In the genomic region with DNA sequence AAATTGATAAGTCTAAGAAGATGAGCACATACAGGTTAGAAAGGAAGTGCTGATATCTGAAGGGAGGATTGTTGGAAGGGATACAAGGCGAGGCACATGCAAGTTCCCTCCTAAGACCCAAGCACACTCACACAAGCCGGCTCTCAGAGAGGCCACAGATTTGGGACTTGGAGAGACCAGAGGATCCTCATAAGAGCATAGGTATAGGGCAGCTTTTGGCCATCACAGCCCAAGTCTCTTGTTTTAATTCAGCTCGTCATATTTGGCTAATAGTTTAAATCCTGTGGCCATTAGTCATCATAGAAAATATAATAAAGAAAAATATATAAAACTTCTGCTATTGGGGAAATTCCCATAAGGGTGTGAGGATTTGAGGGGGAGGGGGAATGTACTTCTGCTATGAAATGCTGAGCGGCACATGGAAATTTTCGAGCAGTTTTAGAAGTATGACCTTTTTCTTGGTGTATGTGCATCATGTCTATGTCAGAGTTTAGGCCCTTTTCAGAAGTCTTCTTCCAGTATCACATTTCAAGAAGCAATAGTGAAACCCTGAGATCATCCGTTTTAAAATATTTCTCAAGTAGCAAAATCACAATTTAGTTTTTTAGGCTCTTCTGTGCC, we compare ENCODE assay signal across 14 cellular contexts.
DNase-seq lines count a peak whose midpoint lies in the region; ATAC-seq and TF ChIP-seq lines count a peak whose summit lies in the region.
"Had no signal": no experiment of that assay in that cellular context is flagged by ENCODE, and none has a peak within 500 bp of the region (broad histone marks: within the 10 kb centered on the region; RNA-seq: fewer than 3 reads in every experiment).

No MANE protein-coding gene starts in this region.

- H4K20me1 ChIP-seq in mammary epithelial cell (ENCODE audit: insufficient read depth, low read length) = no peaks in the 10 kb centered on the region

- H3K79me2 ChIP-seq in mammary epithelial cell (ENCODE audit: insufficient read depth, low read length) = no peaks in the 10 kb centered on the region

- H3K27me3 Mint-ChIP-seq in activated naive CD8-positive, alpha-beta T cell = no peaks in the 10 kb centered on the region

- no peak overlapping the region for H3K27ac ChIP-seq in mammary epithelial cell (ENCODE audit: insufficient read depth, low read depth, low read length)
- H3K27ac ChIP-seq in breast epithelium = no peak overlapping the region

- in situ Hi-C loops in mammary epithelial cell (cut with MboI; ENCODE audit: low sequenced_read_pairs in 2 of 2) = no loop called here

- peaks cover 57% of the 10 kb centered on the region for H3K36me3 Mint-ChIP-seq in activated naive CD8-positive, alpha-beta T cell

- H3K27me3 ChIP-seq in mammary epithelial cell (ENCODE audit: insufficient read depth, low read length) (no peaks in the 10 kb centered on the region), breast epithelium (no peaks in the 10 kb centered on the region)
- H3K27me3 ChIP-seq: BLaER1 treated with 17β-estradiol and CSF1 and Interleukin-3, amounts not matched to agents 10 nM and 100 nM had no signal

- CTCF ChIA-PET in mammary epithelial cell (lab: Charles Lee; ENCODE audit: low non-redundant PET) = no interaction called here

- no TSS peak for BruUV-seq in mammary epithelial cell (replicated peaks; lab: Mats Ljungman, UMichigan)

- TF ChIP-seq CTCF in mammary epithelial cell (conservative IDR thresholded peaks at IDR 0.05 in 1 of 2, IDR thresholded peaks at IDR 0.05 in 1 of 2; ENCODE audit: extremely low read depth in 1 of 2, insufficient read depth in 1 of 2, low read depth in 1 of 2, low read length in 2 of 2) (no peak), breast epithelium (IDR thresholded peaks at IDR 0.05) (no peak)

- H3K36me3 ChIP-seq in mammary epithelial cell (ENCODE audit: insufficient read depth, low read length) = peaks cover 20% of the 10 kb centered on the region
- peaks cover 3% of the 10 kb centered on the region for H3K36me3 ChIP-seq in breast epithelium

- H3K4me3 ChIP-seq in mammary epithelial cell (replicated peaks in 1 of 3; ENCODE audit: insufficient read depth in 1 of 3, low read depth in 2 of 3, low read length in 3 of 3) (no peak overlapping the region), breast epithelium (no peak overlapping the region)
- H3K4me3 ChIP-seq: BLaER1 treated with 17β-estradiol and CSF1 and Interleukin-3, amounts not matched to agents 10 nM and 100 nM had no signal

- H3K27ac Mint-ChIP-seq in activated naive CD8-positive, alpha-beta T cell = peak overlapping the region; percentile 89

- H3K4me1 ChIP-seq in mammary epithelial cell (ENCODE audit: insufficient read depth, low read length) (peaks cover 11% of the 10 kb centered on the region), breast epithelium (no peaks in the 10 kb centered on the region)

- no peak overlapping the region for H3K9ac ChIP-seq in mammary epithelial cell (ENCODE audit: insufficient read depth, low read length)
- H3K9ac ChIP-seq: BLaER1 treated with 17β-estradiol and CSF1 and Interleukin-3, amounts not matched to agents 10 nM and 100 nM had no signal

- no peak for DNase-seq in mammary epithelial cell
- DNase-seq in breast epithelium (ENCODE audit: low spot score in 2 of 2) = no peak
- DNase-seq in stimulated activated naive CD8-positive, alpha-beta T cell treated with anti-CD3 and anti-CD28 coated beads, Interleukin-15, Interleukin-2, amounts not matched to agents 100 U/mL and 50 U/mL, for 24 hours = peak; percentile 24
- no peak for DNase-seq in GM19240 (ENCODE audit: insufficient read length, low spot score)
- DNase-seq in C1 segment of cervical spinal cord (lab: John Stamatoyannopoulos, UW) = no peak
- no peak for DNase-seq in D341Med (ENCODE audit: low spot score)
- DNase-seq: cerebellar nuclear complex; left colon; NCI-H2081 treated with DMSO at 0.1 percent for 48 hours; stimulated activated CD4-positive, alpha-beta T cell treated with anti-CD3 and anti-CD28 coated beads, Interleukin-1b, Interleukin-23, amount 100 ng/mL, for 48 hours; T-helper 9 cell had no signal

- H3K9me3 Mint-ChIP-seq in activated naive CD8-positive, alpha-beta T cell (ENCODE audit: low read depth) = no peaks in the 10 kb centered on the region

- WGBS in mammary epithelial cell (ENCODE audit: low coverage, missing lambda C conversion rate) = 96% methylated on average over 6 of the region's 6 CpGs

- peak overlapping the region; percentile 8 for H3K4me2 ChIP-seq in mammary epithelial cell (ENCODE audit: insufficient read depth, low read depth, low read length)

- dilution Hi-C loops in mammary epithelial cell (cut with HindIII; ENCODE audit: low sequenced_read_pairs) = no loop called here

- H3K9me3 ChIP-seq in mammary epithelial cell (replicated peaks; ENCODE audit: insufficient read depth, low read length) = no peaks in the 10 kb centered on the region
- H3K9me3 ChIP-seq in breast epithelium = no peaks in the 10 kb centered on the region
- H3K9me3 ChIP-seq: BLaER1 treated with 17β-estradiol and CSF1 and Interleukin-3, amounts not matched to agents 10 nM and 100 nM had no signal

- peaks cover 79% of the 10 kb centered on the region for H3K4me1 Mint-ChIP-seq in activated naive CD8-positive, alpha-beta T cell (ENCODE audit: low read depth)

- H3K4me3 Mint-ChIP-seq in activated naive CD8-positive, alpha-beta T cell = peak overlapping the region; percentile 62

- peak; percentile 55 for ATAC-seq in HG02852 (IDR thresholded peaks at IDR 0.05; ENCODE audit: unreplicated experiment)
- ATAC-seq in stimulated activated naive CD8-positive, alpha-beta T cell treated with anti-CD3 and anti-CD28 coated beads, Interleukin-15, Interleukin-2, amounts not matched to agents 100 U/mL and 50 U/mL, for 24 hours = peak; percentile 74
- ATAC-seq: left colon had no signal

- no peak overlapping the region for H2AFZ ChIP-seq in mammary epithelial cell (ENCODE audit: low read depth, low read length)

- no peak for TF ChIP-seq POLR2A in breast epithelium (IDR thresholded peaks at IDR 0.05)

- intact Hi-C loops in mammary epithelial cell (cut with micrococcal nuclease) = loop anchor here (10.0 kb wide), 1 partner anchor 94 kb away; a partner anchor contains a TSS
- intact Hi-C loops in breast epithelium (cut with DNase I; ENCODE audit: low total_unique reads) = no loop called here
